Comparison of ENCODE assay signal across 1 cellular context in genomic region chr6:110687326-110687725, GRCh38.
TF ChIP-seq lines count a peak whose summit lies in the region.

No MANE protein-coding gene starts in this region.

TF ChIP-seq in IMR-90, 13 proteins besides CTCF, POLR2A, EP300 and RAD21:
- TF ChIP-seq MAZ (IDR thresholded peaks at IDR 0.05; ENCODE audit: borderline replicate concordance, low read depth, low read length), result no peak
- no peak for TF ChIP-seq MXI1 (IDR thresholded peaks at IDR 0.05; ENCODE audit: borderline replicate concordance, low read depth, low read length)
- TF ChIP-seq MAFK (IDR thresholded peaks at IDR 0.05; ENCODE audit: low read depth, low read length), result no peak
- TF ChIP-seq USF2 (IDR thresholded peaks at IDR 0.05; ENCODE audit: low read depth, low read length), result no peak
